Comparison of ENCODE assay signal across 8 cellular contexts in the genomic region with DNA sequence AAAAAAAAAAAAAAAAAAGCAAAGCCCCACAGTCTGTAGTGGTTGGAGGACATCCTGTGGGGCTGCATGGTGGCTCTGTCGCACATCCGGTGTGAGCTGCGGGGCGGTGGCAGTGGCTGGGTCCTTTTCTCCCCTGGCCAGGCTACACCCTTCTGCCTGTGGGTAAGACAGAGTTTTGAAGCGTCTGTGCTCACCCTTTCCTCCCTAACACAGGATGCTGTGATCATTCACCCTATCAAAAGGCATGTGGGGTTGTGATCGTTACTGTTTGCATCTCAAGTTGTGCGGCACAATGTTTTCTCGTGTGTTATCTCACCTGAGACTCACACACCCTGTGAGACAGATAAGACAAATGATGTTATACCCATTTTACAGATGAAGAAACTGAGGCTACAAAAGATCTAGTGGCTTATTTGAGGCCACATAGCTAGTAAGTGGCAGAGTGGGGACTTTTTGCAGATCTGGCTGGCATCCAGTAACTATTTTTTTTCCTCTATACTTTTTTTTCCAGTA. TPM values are rescaled to one million over a fixed set of nuclear protein-coding genes. Genes with fewer than 3 reads are reported as not detected.
DNase-seq lines count a peak whose midpoint lies in the region; ATAC-seq and TF ChIP-seq lines count a peak whose summit lies in the region.

No MANE protein-coding gene starts in this region.

- H3K36me3 Mint-ChIP-seq in central memory CD8-positive, alpha-beta T cell (ENCODE audit: insufficient read depth) = peaks cover 73% of the 10 kb centered on the region
- H3K36me3 Mint-ChIP-seq in progenitor cell of endocrine pancreas (ENCODE audit: insufficient read depth) = no peaks in the 10 kb centered on the region

- H3K27ac ChIP-seq in DND-41 (ENCODE audit: low read length) (peak overlapping the region; percentile 69), Peyer's patch (peak overlapping the region; percentile 73 to 82 (median 77)), tibial artery (no peak overlapping the region)

- ATAC-seq in DND-41 (ENCODE audit: insufficient read depth, low read depth) = peak; percentile 70
- ATAC-seq in GM21723 (IDR thresholded peaks at IDR 0.05; ENCODE audit: unreplicated experiment) = peak; percentile 71
- peak; percentile 93 for ATAC-seq in central memory CD8-positive, alpha-beta T cell (replicated peaks; ENCODE audit: extremely low read depth, poor library complexity, severe bottlenecking)

- peaks cover 93% of the 10 kb centered on the region for H3K4me1 Mint-ChIP-seq in central memory CD8-positive, alpha-beta T cell
- H3K4me1 Mint-ChIP-seq in progenitor cell of endocrine pancreas (ENCODE audit: low read depth) = peaks cover 6% of the 10 kb centered on the region

- H3K79me2 ChIP-seq in DND-41 (ENCODE audit: insufficient read depth, low read length) = peaks cover 95% of the 10 kb centered on the region

- no peak overlapping the region for H2AFZ ChIP-seq in DND-41 (ENCODE audit: low read depth, low read length)

- peak overlapping the region; percentile 100 for H3K27ac Mint-ChIP-seq in central memory CD8-positive, alpha-beta T cell (ENCODE audit: low read depth)
- H3K27ac Mint-ChIP-seq in progenitor cell of endocrine pancreas = no peak overlapping the region

- H3K9me3 ChIP-seq in DND-41 (ENCODE audit: insufficient read depth, low read length, severe bottlenecking) (no peaks in the 10 kb centered on the region), Peyer's patch (no peaks in the 10 kb centered on the region), tibial artery (no peaks in the 10 kb centered on the region)

- no peak for TF ChIP-seq POLR2A in Peyer's patch (IDR thresholded peaks at IDR 0.05)

- no peak overlapping the region for H3K9ac ChIP-seq in DND-41 (ENCODE audit: low read depth, low read length)

- H3K9me3 Mint-ChIP-seq in central memory CD8-positive, alpha-beta T cell = no peaks in the 10 kb centered on the region
- peaks cover 5% of the 10 kb centered on the region for H3K9me3 Mint-ChIP-seq in progenitor cell of endocrine pancreas (ENCODE audit: low read depth)

- peak overlapping the region; percentile 70 for H3K4me3 Mint-ChIP-seq in central memory CD8-positive, alpha-beta T cell
- H3K4me3 Mint-ChIP-seq in progenitor cell of endocrine pancreas (ENCODE audit: low read depth) = no peak overlapping the region

- H3K4me3 ChIP-seq in DND-41 (ENCODE audit: low read depth in 1 of 2, low read length in 2 of 2) (no peak overlapping the region), Peyer's patch (no peak overlapping the region), tibial artery (no peak overlapping the region)

- H3K4me1 ChIP-seq in DND-41 (ENCODE audit: insufficient read depth, low read length) (peaks cover 46% of the 10 kb centered on the region), Peyer's patch (peaks cover 15 to 91% (median 47%) of the 10 kb centered on the region in 4 donors), tibial artery (peaks cover 0 to 39% (median 22%) of the 10 kb centered on the region in 4 donors)

- H3K27me3 Mint-ChIP-seq in central memory CD8-positive, alpha-beta T cell = no peaks in the 10 kb centered on the region
- H3K27me3 Mint-ChIP-seq in progenitor cell of endocrine pancreas = no peaks in the 10 kb centered on the region

- no peaks in the 10 kb centered on the region for H3K27me3 ChIP-seq in DND-41 (ENCODE audit: insufficient read depth, low read length, poor library complexity)
- H3K27me3 ChIP-seq in Peyer's patch = no peaks in the 10 kb centered on the region
- no peaks in the 10 kb centered on the region for H3K27me3 ChIP-seq in tibial artery

- H3K36me3 ChIP-seq in DND-41 (ENCODE audit: insufficient read depth, low read length) = peaks cover 81% of the 10 kb centered on the region
- no peaks in the 10 kb centered on the region for H3K36me3 ChIP-seq in Peyer's patch
- H3K36me3 ChIP-seq in tibial artery = no peaks in the 10 kb centered on the region

- H4K20me1 ChIP-seq in DND-41 (ENCODE audit: insufficient read depth, low read length) = peaks cover 6% of the 10 kb centered on the region; the same call in 1 of the 2 replicates

- intact Hi-C loops in tibial artery (cut with DNase I; ENCODE audit: low total_unique reads) = no loop called here

- no peak for TF ChIP-seq CTCF in DND-41 (IDR thresholded peaks at IDR 0.05; ENCODE audit: borderline replicate concordance, extremely low read depth, low read length, poor library complexity, severe bottlenecking)
- no peak for TF ChIP-seq CTCF in Peyer's patch (IDR thresholded peaks at IDR 0.05)
- TF ChIP-seq CTCF in tibial artery (IDR thresholded peaks at IDR 0.05) = no peak
- TF ChIP-seq CTCF in progenitor cell of endocrine pancreas (IDR thresholded peaks at IDR 0.05; ENCODE audit: unreplicated experiment) = no peak

- DNase-seq in DND-41 (peak; percentile 81), Peyer's patch (peak; percentile 51 to 94 (median 88)), tibial artery (peak; percentile 25 to 56), NCI-H1092 (lab: John Stamatoyannopoulos, UW) (no peak), COLO668 (lab: John Stamatoyannopoulos, UW; ENCODE audit: unreplicated experiment) (no peak), progenitor cell of endocrine pancreas (ENCODE audit: low spot score, unreplicated experiment) (no peak)
- DNase-seq in central memory CD8-positive, alpha-beta T cell (ENCODE audit: low spot score in 2 of 2) = peak; percentile 75 to 94

- H3K4me2 ChIP-seq in DND-41 (ENCODE audit: insufficient read depth, low read length) = no peak overlapping the region

RNA-seq across cellular contexts. Expression of a gene that starts 17.5 kb away (rescaled TPM):
- total RNA-seq in Peyer's patch (100 to 1,000 TPM in 3 of 4 donors, 10 to 100 TPM in 1; 92.7 to 152 (median 122) TPM), progenitor cell of endocrine pancreas (2.3 and 4.1 TPM in 2 replicates)

Comparison
In these comparisons a context has a peak if more than half of its experiments do, and no peak if none do; other contexts are left out.
1. DNase-seq: peak in DND-41 (single experiment), Peyer's patch (3 of 3), central memory CD8-positive, alpha-beta T cell (2 of 2) and tibial artery (2 of 2); none in NCI-H1092 (single experiment), COLO668 (single experiment) and progenitor cell of endocrine pancreas (single experiment).
2. H3K27ac ChIP-seq: peak in DND-41 (single experiment) and Peyer's patch (4 of 4); none in tibial artery (0 of 2).
3. RNA of a gene that starts 17.5 kb away (total RNA-seq): 92.7 to 152 TPM in Peyer's patch; 2.3 to 4.1 TPM in progenitor cell of endocrine pancreas; every median in the first group is over 10 times any median in the second.
4. Peak in every context shown above with its lines, with median percentiles within 50 percentile points of each other: ATAC-seq.